ENCODE assay signal across 8 cellular contexts in genomic region chr12:120317258-120318105, GRCh38. TPM values are rescaled to one million over a fixed set of nuclear protein-coding genes. Genes with fewer than 3 reads are reported as not detected.
A peak's percentile ranks its signal among the peaks of the same experiment; 100 is the strongest.
DNase-seq lines count a peak whose midpoint lies in the region; ATAC-seq, FAIRE-seq and TF ChIP-seq lines count a peak whose summit lies in the region.

No MANE protein-coding gene starts in this region.

- no peaks in the 10 kb centered on the region for H4K20me1 ChIP-seq in BLaER1

- H3K27me3 ChIP-seq in BLaER1, result no peaks in the 10 kb centered on the region

- no peaks in the 10 kb centered on the region for H3K36me3 ChIP-seq in BLaER1

- peak overlapping the region; percentile 92 for H3K4me2 ChIP-seq in BLaER1

- H3K9ac ChIP-seq in BLaER1, result peak overlapping the region; percentile 83

- TF ChIP-seq CTCF in coronary artery (IDR thresholded peaks at IDR 0.05), result peak; percentile 34

- H3K4me1 ChIP-seq in BLaER1, result peaks cover 13% of the 10 kb centered on the region

- intact Hi-C loops in left colon (cut with DNase I, micrococcal nuclease), result no loop called here

- H3K9me3 ChIP-seq in BLaER1, result no peaks in the 10 kb centered on the region

- FAIRE-seq in GM19239 (lab: Jason Lieb, UNC), result peak; percentile 99

- H3K4me3 ChIP-seq in BLaER1, result peak overlapping the region; percentile 72
- H3K4me3 ChIP-seq in coronary artery, result peak overlapping the region; percentile 85

- H3K27ac ChIP-seq in BLaER1 (peak overlapping the region; percentile 85), coronary artery (peak overlapping the region; percentile 65 to 86)

- ATAC-seq in HG03457 (IDR thresholded peaks at IDR 0.05; ENCODE audit: unreplicated experiment) (peak; percentile 91), left colon (peak; percentile 90)

- peak; percentile 90 for DNase-seq in GM19239 (ENCODE audit: insufficient read length, low spot score)
- DNase-seq in NCI-H524 (lab: John Stamatoyannopoulos, UW), result peak; percentile 99
- DNase-seq in activated CD4-positive, alpha-beta T cell treated with anti-CD3 and anti-CD28 coated beads for 48 hours, result peak; percentile 100
- peak; percentile 99 for DNase-seq in coronary artery (ENCODE audit: low spot score)
- DNase-seq in left colon, result peak; percentile 100
- DNase-seq in stimulated activated CD4-positive, alpha-beta T cell treated with anti-CD3 and anti-CD28 coated beads, Interleukin-1b, Interleukin-23, amount 100 ng/mL, for 48 hours, result peak; percentile 100

RNA-seq across cellular contexts. Expression of gene PLA2G1B, which starts 10.1 kb away (rescaled TPM):
- not detected for total RNA-seq in left colon

RNA-seq across cellular contexts. Expression of gene SIRT4, which starts 15.4 kb away (rescaled TPM):
- 1 to 10 TPM; 1.2 to 1.3 TPM for total RNA-seq in left colon

RNA-seq across cellular contexts. Expression of gene RNU4-1, which starts 24.4 kb away (rescaled TPM):
- 1,000 to 10,000 TPM; 2,546 to 2,662 TPM for total RNA-seq in left colon

RNA-seq across cellular contexts. Expression of gene RNU4-2, which starts 25.8 kb away (rescaled TPM):
- 1,000 to 10,000 TPM; 7,104 to 9,174 TPM for total RNA-seq in left colon

RNA-seq across cellular contexts. Expression of gene MSI1, which starts 51.5 kb away (rescaled TPM):
- 1 to 10 TPM; 3.4 to 7.4 TPM for total RNA-seq in left colon

Comparison
In these comparisons a context has a peak if more than half of its experiments do, and no peak if none do; other contexts are left out.
1. Peak in every context shown above with its lines: DNase-seq, ATAC-seq, H3K4me3 ChIP-seq and H3K27ac ChIP-seq.